8 cellular contexts compared by ENCODE assay signal in the genomic region with DNA sequence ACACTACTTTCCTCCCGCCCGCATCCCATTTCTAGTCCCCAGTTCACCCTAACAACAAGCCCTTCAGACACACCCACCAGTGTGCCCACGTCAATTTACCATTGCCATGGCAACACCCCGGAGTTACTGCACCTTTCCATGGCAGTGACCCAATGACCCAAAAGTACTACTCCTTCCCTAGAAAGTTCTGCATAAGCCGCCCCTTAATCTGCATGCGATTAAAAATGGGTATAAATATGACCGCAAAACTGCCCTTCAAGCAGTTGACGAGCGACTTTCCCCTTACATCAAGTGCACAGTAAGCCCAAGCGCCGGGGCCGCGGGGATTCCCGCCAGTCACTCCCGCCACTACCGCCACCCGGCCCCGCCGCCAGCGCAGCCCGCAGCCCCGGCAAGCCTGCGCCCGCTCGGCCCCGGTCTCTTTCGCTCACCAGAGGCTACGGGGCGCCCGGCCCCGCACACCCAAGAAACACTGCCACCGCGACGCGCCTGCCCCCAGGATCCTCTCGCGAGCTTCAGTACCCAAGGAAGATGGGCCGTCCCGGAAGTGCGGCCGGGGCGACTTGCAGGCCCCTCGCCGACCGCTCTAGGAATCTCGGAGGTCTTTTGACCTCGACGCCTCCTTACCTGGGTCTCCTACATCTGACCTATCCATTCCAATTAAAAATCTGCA. TPM values are rescaled to one million over a fixed set of nuclear protein-coding genes. Genes with fewer than 3 reads are reported as not detected.
A peak's percentile ranks its signal among the peaks of the same experiment; 100 is the strongest.
DNase-seq lines count a peak whose midpoint lies in the region; ATAC-seq and TF ChIP-seq lines count a peak whose summit lies in the region.

No MANE protein-coding gene starts in this region.

- H3K4me1 ChIP-seq in esophagus muscularis mucosa (peaks cover 8 to 19% (median 12%) of the 10 kb centered on the region in 4 donors), mucosa of rectum (ENCODE audit: control insufficient read depth in 2 of 2, insufficient read depth in 2 of 2, low read length in 2 of 2) (no peaks in the 10 kb centered on the region)

- peak; percentile 73 for ATAC-seq in HG02623 (IDR thresholded peaks at IDR 0.05; ENCODE audit: unreplicated experiment)

- peaks cover 0 to 15% (median 0%) of the 10 kb centered on the region in 4 donors for H3K27me3 ChIP-seq in esophagus muscularis mucosa
- H3K27me3 ChIP-seq in mucosa of rectum (ENCODE audit: control insufficient read depth in 2 of 2, insufficient read depth in 2 of 2, low read length in 2 of 2), result no peaks in the 10 kb centered on the region

- TF ChIP-seq CTCF in esophagus muscularis mucosa (IDR thresholded peaks at IDR 0.05), result no peak

- TF ChIP-seq EP300 in esophagus muscularis mucosa (IDR thresholded peaks at IDR 0.05), result no peak

- H3K4me3 ChIP-seq in esophagus muscularis mucosa (peak overlapping the region; percentile 68 to 89 (median 78)), mucosa of rectum (ENCODE audit: low read length in 2 of 2) (peak overlapping the region; percentile 64 to 77)

- WGBS in esophagus muscularis mucosa, result 2% methylated on average over 26 of the region's 48 CpGs

- H3K27ac ChIP-seq in esophagus muscularis mucosa (replicated peaks in 1 of 4), result peak overlapping the region; percentile 54 to 75 (median 68)
- no peak overlapping the region for H3K27ac ChIP-seq in mucosa of rectum (ENCODE audit: low read depth in 2 of 2, low read length in 2 of 2)

- TF ChIP-seq POLR2A in esophagus muscularis mucosa (IDR thresholded peaks at IDR 0.05; ENCODE audit: low read depth), result no peak

- H3K36me3 ChIP-seq in esophagus muscularis mucosa (peaks cover 0 to 7% (median 4%) of the 10 kb centered on the region in 4 donors), mucosa of rectum (ENCODE audit: control insufficient read depth in 2 of 2, insufficient read depth in 2 of 2, low read length in 2 of 2) (no peaks in the 10 kb centered on the region)

- intact Hi-C loops in esophagus muscularis mucosa (cut with DNase I), result no loop called here

- H3K9me3 ChIP-seq in esophagus muscularis mucosa, result peaks cover 0 to 3% (median 0%) of the 10 kb centered on the region in 4 donors
- peaks cover 4 to 17% of the 10 kb centered on the region in 2 donors for H3K9me3 ChIP-seq in mucosa of rectum (ENCODE audit: control insufficient read depth in 2 of 2, low read length in 2 of 2)

- in situ Hi-C loops in G401 (cut with HindIII; ENCODE audit: low sequenced_read_pairs), result no loop called here

- DNase-seq in G401 (ENCODE audit: low spot score) (peak; percentile 91), NCI-H524 (lab: John Stamatoyannopoulos, UW) (peak; percentile 74 to 84), activated T-cell treated with anti-CD3 and anti-CD28 coated beads for 4 hours (peak; percentile 19), esophagus muscularis mucosa (ENCODE audit: extremely low spot score) (no peak), SW 1271 (lab: John Stamatoyannopoulos, UW) (no peak)
- peak; percentile 55 for DNase-seq in stimulated activated CD8-positive, alpha-beta memory T cell treated with anti-CD3 and anti-CD28 coated beads, Interleukin-4, amount 100 ng/mL, for 24 hours (ENCODE audit: low read depth)

- peak overlapping the region; percentile 7 to 42 for H3K9ac ChIP-seq in mucosa of rectum (ENCODE audit: low read depth in 1 of 2, low read length in 2 of 2)

RNA-seq across cellular contexts. Expression of gene ZNF502, which starts 27.2 kb away (rescaled TPM):
- 0.41 and 1.4 TPM in 2 replicates for total RNA-seq in G401 (2014; rRNA removed; shearing (Covaris generic))
- total RNA-seq in esophagus muscularis mucosa, result 1 to 10 TPM; 3.2 to 5.8 (median 5.4) TPM

RNA-seq across cellular contexts. Expression of gene ZNF35, which starts 36.7 kb away (rescaled TPM):
- total RNA-seq in G401 (2014; rRNA removed; shearing (Covaris generic)), result 13.0 and 16.6 TPM in 2 replicates
- 10 to 100 TPM; 11.1 to 21.2 (median 16.7) TPM for total RNA-seq in esophagus muscularis mucosa

RNA-seq across cellular contexts. Expression of gene ZNF501, which starts 44.2 kb away (rescaled TPM):
- 0.03 TPM in 1 of 2 replicates, not detected in the other for total RNA-seq in G401 (2014; rRNA removed; shearing (Covaris generic))
- total RNA-seq in esophagus muscularis mucosa, result 1 to 10 TPM; 5.1 to 9.9 (median 6.9) TPM

Comparison
In these comparisons a context has a peak if more than half of its experiments do, and no peak if none do; other contexts are left out.
1. DNase-seq: peak in G401 (single experiment), NCI-H524 (2 of 2), activated T-cell treated with anti-CD3 and anti-CD28 coated beads for 4 hours (single experiment) and stimulated activated CD8-positive, alpha-beta memory T cell treated with anti-CD3 and anti-CD28 coated beads, Interleukin-4, amount 100 ng/mL, for 24 hours (single experiment); none in esophagus muscularis mucosa (single experiment) and SW 1271 (0 of 2).
2. H3K27ac ChIP-seq: peak in esophagus muscularis mucosa (4 of 4); none in mucosa of rectum (0 of 2).